ENCODE assay signal across 20 cellular contexts in the genomic region with DNA sequence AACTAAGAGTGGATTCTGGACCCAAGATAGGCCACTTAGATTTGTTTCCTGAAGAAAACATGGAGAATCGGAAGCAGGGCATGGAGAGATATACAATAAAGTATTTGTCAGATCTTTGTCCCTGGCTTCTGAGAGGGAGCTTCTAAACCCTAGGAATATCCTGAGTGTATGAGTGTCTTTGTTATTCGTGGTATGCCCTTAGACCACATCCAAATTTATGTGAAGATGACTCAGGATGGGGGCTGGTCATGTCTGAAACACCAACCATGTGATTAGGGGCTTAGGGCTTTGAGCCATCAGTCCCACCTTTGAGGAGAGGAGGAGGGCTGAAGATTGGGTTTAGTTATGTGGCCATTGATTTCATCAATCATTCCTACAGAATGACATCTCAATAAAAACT.
A peak's percentile ranks its signal among the peaks of the same experiment; 100 is the strongest.
DNase-seq lines count a peak whose midpoint lies in the region; ATAC-seq and TF ChIP-seq lines count a peak whose summit lies in the region.
"Had no signal": no experiment of that assay in that cellular context is flagged by ENCODE, and none has a peak within 500 bp of the region (broad histone marks: within the 10 kb centered on the region; RNA-seq: fewer than 3 reads in every experiment).

No MANE protein-coding gene starts in this region.

- H3K4me3 ChIP-seq in GM23248, result peak overlapping the region; percentile 53
- no peak overlapping the region for H3K4me3 ChIP-seq in astrocyte of the cerebellum (ENCODE audit: low read depth, low read length)
- H3K4me3 ChIP-seq in kidney epithelial cell (ENCODE audit: low read depth, low read length), result no peak overlapping the region
- H3K4me3 ChIP-seq: cardiac muscle cell, hepatocyte, psoas muscle, SJSA1 had no signal

- no peak for TF ChIP-seq CTCF in astrocyte of the cerebellum (IDR thresholded peaks at IDR 0.05; ENCODE audit: low read depth, low read length, missing control alignments)
- TF ChIP-seq CTCF in kidney epithelial cell (IDR thresholded peaks at IDR 0.05; ENCODE audit: insufficient read depth, low read length, poor library complexity, severe bottlenecking), result no peak

- intact Hi-C loops in sciatic nerve (cut with DNase I), result no loop called here

- H2AFZ ChIP-seq in GM23248, result peak overlapping the region; percentile 41; the same call in 1 of the 2 replicates
- H2AFZ ChIP-seq: hepatocyte had no signal

- peak overlapping the region; percentile 60 for H3K27ac ChIP-seq in GM23248
- H3K27ac ChIP-seq: cardiac muscle cell, hepatocyte, psoas muscle, SJSA1 had no signal

- no peaks in the 10 kb centered on the region for H3K9me2 ChIP-seq in GM23248 (ENCODE audit: insufficient read depth)

- H3K36me3 ChIP-seq in GM23248 (ENCODE audit: low read depth), result no peaks in the 10 kb centered on the region
- no peaks in the 10 kb centered on the region for H3K36me3 ChIP-seq in kidney epithelial cell (ENCODE audit: control insufficient read depth, insufficient read depth, low read length)
- H3K36me3 ChIP-seq: cardiac muscle cell, SJSA1 had no signal

- WGBS in GM23248 (ENCODE audit: low coverage in 1 of 2, low lambda C conversion rate in 2 of 2, missing lambda C conversion rate in 2 of 2), 2 experiments, result 29 to 50% methylated on average over 2 of the region's 2 CpGs

- H3K9me3 ChIP-seq in GM23248 (ENCODE audit: low read depth), result no peaks in the 10 kb centered on the region
- H3K9me3 ChIP-seq: psoas muscle, SJSA1 had no signal

- ATAC-seq in GM21390 (IDR thresholded peaks at IDR 0.05; ENCODE audit: unreplicated experiment), result no peak
- ATAC-seq in sciatic nerve, result no peak
- ATAC-seq: activated CD4-positive, CD25-positive, alpha-beta regulatory T cell treated with anti-CD3 and anti-CD28 coated beads, Interleukin-2, amount 50 U/mL, for 24 hours; esophagus mucosa; psoas muscle had no signal

- H3K79me2 ChIP-seq in GM23248 (ENCODE audit: insufficient read depth), result no peaks in the 10 kb centered on the region
- H3K79me2 ChIP-seq: hepatocyte had no signal

- peak; percentile 20 for DNase-seq in ACHN
- DNase-seq in GM23248, result peak; percentile 76
- DNase-seq in astrocyte of the cerebellum (ENCODE audit: low read depth), result peak; percentile 57
- DNase-seq in kidney epithelial cell (ENCODE audit: low read depth), result peak; percentile 54
- DNase-seq in ureter (ENCODE audit: low spot score), result no peak
- no peak for DNase-seq in sciatic nerve (ENCODE audit: low spot score)
- DNase-seq in T-helper 9 cell, result no peak
- DNase-seq: activated naive CD8-positive, alpha-beta T cell treated with anti-CD3 and anti-CD28 coated beads for 36 hours; CD4-positive, alpha-beta T cell; islet precursor cell; KG1; NCI-H1092; psoas muscle; stimulated activated CD4-positive, alpha-beta T cell treated with anti-CD3 and anti-CD28 coated beads, Interleukin-12 subunit alpha, Interleukin-12 subunit beta, amount 100 ng/mL, for 4 hours had no signal

- no peaks in the 10 kb centered on the region for H4K20me1 ChIP-seq in GM23248 (ENCODE audit: insufficient read depth)

- peak overlapping the region; percentile 47; the same call in 1 of the 2 replicates for H3K9ac ChIP-seq in GM23248

- H3K4me2 ChIP-seq in GM23248 (ENCODE audit: unreplicated experiment), result peak overlapping the region; percentile 92
- H3K4me2 ChIP-seq: hepatocyte had no signal

- in situ Hi-C loops in ACHN (cut with HindIII; ENCODE audit: low pct_ligation_motif_present, low pct_unique_long_range_greater_than_20kb, low sequenced_read_pairs) (no loop called here), GM23248 (cut with MboI) (no loop called here), astrocyte of the cerebellum (cut with HindIII; ENCODE audit: low sequenced_read_pairs) (no loop called here)

- H3K27me3 ChIP-seq in GM23248 (replicated peaks; ENCODE audit: insufficient read depth) (no peaks in the 10 kb centered on the region), kidney epithelial cell (ENCODE audit: control insufficient read depth, insufficient read depth, low read length) (no peaks in the 10 kb centered on the region)
- H3K27me3 ChIP-seq: cardiac muscle cell, SJSA1 had no signal

- peaks cover 3% of the 10 kb centered on the region; the same call in 1 of the 2 replicates for H3F3A ChIP-seq in GM23248 (ENCODE audit: insufficient read depth)

- peaks cover 18% of the 10 kb centered on the region for H3K4me1 ChIP-seq in GM23248 (ENCODE audit: insufficient read depth)
- H3K4me1 ChIP-seq: psoas muscle had no signal

Comparison
In these comparisons a context has a peak if more than half of its experiments do, and no peak if none do; other contexts are left out.
1. DNase-seq: peak in ACHN (single experiment), GM23248 (single experiment), astrocyte of the cerebellum (single experiment) and kidney epithelial cell (single experiment); none in ureter (single experiment), sciatic nerve (single experiment) and T-helper 9 cell (single experiment).